22 cellular contexts compared by ENCODE assay signal in genomic region chr4:183609151-183609550, GRCh38.
"Had no signal": no experiment of that assay in that cellular context is flagged by ENCODE, and none has a peak within 500 bp of the region (broad histone marks: within the 10 kb centered on the region; RNA-seq: fewer than 3 reads in every experiment).

No MANE protein-coding gene starts in this region.

- H3K36me3 ChIP-seq: colonic mucosa, esophagus muscularis mucosa, esophagus squamous epithelium, gastrocnemius medialis, gastroesophageal sphincter, heart left ventricle, heart right ventricle had no signal

- H3K4me3 ChIP-seq: colonic mucosa, coronary artery, dorsolateral prefrontal cortex, esophagus muscularis mucosa, esophagus squamous epithelium, gastrocnemius medialis, gastroesophageal sphincter, heart left ventricle, heart right ventricle had no signal

- ATAC-seq: effector memory CD8-positive, alpha-beta T cell; foreskin keratinocyte; gastrocnemius medialis; gastroesophageal sphincter; heart left ventricle; heart right ventricle had no signal

- H3K27ac ChIP-seq: colonic mucosa, coronary artery, dorsolateral prefrontal cortex, esophagus muscularis mucosa, gastrocnemius medialis, gastroesophageal sphincter, heart left ventricle, heart right ventricle had no signal

- H3K9me3 ChIP-seq: colonic mucosa, esophagus muscularis mucosa, esophagus squamous epithelium, gastrocnemius medialis, gastroesophageal sphincter, heart left ventricle, heart right ventricle had no signal

- DNase-seq: colonic mucosa; cortex of kidney; dermis blood vessel endothelial cell; dorsolateral prefrontal cortex; effector CD4-positive, alpha-beta T cell; effector CD8-positive, alpha-beta T cell; effector memory CD4-positive, alpha-beta T cell; effector memory CD8-positive, alpha-beta T cell; endodermal cell; erythroblast; esophagus squamous epithelium; foreskin fibroblast; foreskin keratinocyte; foreskin melanocyte; gastrocnemius medialis; glutamatergic neuron; head of caudate nucleus; heart left ventricle; heart right ventricle had no signal

- H3K4me1 ChIP-seq: colonic mucosa, gastroesophageal sphincter, heart right ventricle had no signal

- H3K27me3 ChIP-seq: colonic mucosa, esophagus muscularis mucosa, foreskin keratinocyte, gastrocnemius medialis, heart left ventricle had no signal
